20 cellular contexts compared by ENCODE assay signal in the genomic region with DNA sequence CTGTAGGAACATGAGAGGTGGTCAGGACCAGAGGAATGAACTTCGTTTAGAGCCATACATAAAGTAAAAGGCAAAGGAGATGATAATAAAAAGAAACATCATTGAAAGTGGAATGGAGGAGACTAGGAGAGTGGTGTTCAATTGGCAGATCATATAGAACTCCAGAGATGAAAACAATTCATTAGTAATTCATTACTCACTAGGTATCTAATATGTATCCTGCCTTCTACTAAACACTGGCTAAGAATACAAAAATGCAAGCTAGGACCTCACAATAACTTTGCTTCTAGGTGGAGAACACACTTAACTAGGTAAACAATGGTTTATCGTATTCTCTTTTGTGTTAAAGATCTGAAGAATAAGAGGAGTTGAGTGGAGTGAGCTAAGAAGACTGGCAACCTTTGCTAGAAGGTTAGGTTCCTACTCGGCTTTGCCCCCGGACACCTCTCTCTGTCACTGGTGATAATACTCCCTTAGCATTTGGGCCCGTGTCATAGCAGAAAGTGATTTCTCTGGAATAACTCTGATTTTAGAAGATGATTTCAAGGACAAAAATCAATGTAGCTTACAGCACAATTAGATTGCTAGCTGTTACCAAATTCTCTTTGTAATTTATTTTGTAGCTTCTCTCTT.
A peak's percentile ranks its signal among the peaks of the same experiment; 100 is the strongest.
DNase-seq lines count a peak whose midpoint lies in the region; ATAC-seq and TF ChIP-seq lines count a peak whose summit lies in the region.
"Had no signal": no experiment of that assay in that cellular context is flagged by ENCODE, and none has a peak within 500 bp of the region (broad histone marks: within the 10 kb centered on the region; RNA-seq: fewer than 3 reads in every experiment).

No MANE protein-coding gene starts in this region.

- H3K9ac ChIP-seq in GM23248: no peak overlapping the region

- ATAC-seq in Panc1 (peak; percentile 55; the same call in 1 of the 2 replicates), esophagus mucosa (peak; percentile 28), HG03520 (IDR thresholded peaks at IDR 0.05; ENCODE audit: unreplicated experiment) (no peak), HG03095 (IDR thresholded peaks at IDR 0.05; ENCODE audit: unreplicated experiment) (no peak), HG02970 (IDR thresholded peaks at IDR 0.05; ENCODE audit: low FRiP score, unreplicated experiment) (no peak)
- ATAC-seq: GM23338 had no signal

- POLR2A ChIA-PET in Panc1 (lab: Charles Lee): interaction anchor here (0.6 kb wide), 1 partner anchor 116 kb away, joined by 3 read pairs; no protein-coding TSS in a partner anchor

- CTCF ChIA-PET in Panc1 (lab: Charles Lee): no interaction called here

- DNase-seq in GM23248 (no peak), Panc1 (ENCODE audit: low read depth, low spot score) (no peak), foreskin fibroblast (no peak)
- DNase-seq: DMS 273 treated with DMSO at 0.1 percent for 48 hours, DND-41, GDM1, Karpas-422, MG63, NCI-H1092 treated with DMSO at 0.1 percent for 48 hours, NCI-H1694, NCI-H748 treated with DMSO at 0.1 percent for 48 hours, OCI-M1, T-helper 1 cell had no signal

- H3K4me1 ChIP-seq in GM23248 (ENCODE audit: insufficient read depth): peaks cover 29% of the 10 kb centered on the region
- H3K4me1 ChIP-seq in Panc1 (ENCODE audit: control insufficient read depth, insufficient read depth, low read length): peaks cover 72% of the 10 kb centered on the region

- H3K27ac ChIP-seq in GM23248: no peak overlapping the region
- H3K27ac ChIP-seq in Panc1 (ENCODE audit: low read length): peak overlapping the region; percentile 94
- H3K27ac ChIP-seq: HL-60, RWPE1 had no signal

- no TSS peak for BruUV-seq in Panc1 (replicated peaks; lab: Mats Ljungman, UMichigan)

- H4K20me1 ChIP-seq in GM23248 (ENCODE audit: insufficient read depth): no peaks in the 10 kb centered on the region

- H3K27me3 ChIP-seq in GM23248 (replicated peaks; ENCODE audit: insufficient read depth): no peaks in the 10 kb centered on the region
- H3K27me3 ChIP-seq in Panc1 (ENCODE audit: control insufficient read depth, insufficient read depth, low read length): no peaks in the 10 kb centered on the region
- H3K27me3 ChIP-seq: MG63 had no signal

- H3F3A ChIP-seq in GM23248 (ENCODE audit: insufficient read depth): peaks cover 28% of the 10 kb centered on the region

- TF ChIP-seq CTCF in Panc1 (IDR thresholded peaks at IDR 0.05) (no peak), foreskin fibroblast (IDR thresholded peaks at IDR 0.05; ENCODE audit: low read depth, low read length) (no peak)

- no peaks in the 10 kb centered on the region for H3K9me3 ChIP-seq in GM23248 (ENCODE audit: low read depth)
- H3K9me3 ChIP-seq in Panc1 (ENCODE audit: control insufficient read depth, insufficient read depth, low read depth, low read length): no peaks in the 10 kb centered on the region
- H3K9me3 ChIP-seq: MG63 had no signal

- H3K4me2 ChIP-seq in GM23248 (ENCODE audit: unreplicated experiment): peak overlapping the region; percentile 18
- H3K4me2 ChIP-seq: GM23338 had no signal

- H2AFZ ChIP-seq in GM23248: peak overlapping the region; percentile 49
- H2AFZ ChIP-seq: GM23338 had no signal

- H3K9me2 ChIP-seq in GM23248 (ENCODE audit: insufficient read depth): no peaks in the 10 kb centered on the region

- intact Hi-C loops in Panc1 (cut with micrococcal nuclease; ENCODE audit: unreplicated experiment): no loop called here

- H3K36me3 ChIP-seq in GM23248 (ENCODE audit: low read depth) (no peaks in the 10 kb centered on the region; the same call in 1 of the 2 replicates), Panc1 (ENCODE audit: control insufficient read depth, insufficient read depth, low read length) (no peaks in the 10 kb centered on the region)
- H3K36me3 ChIP-seq: MG63 had no signal

- no peak overlapping the region for H3K4me3 ChIP-seq in GM23248
- peak overlapping the region in 1 of 2 experiments; percentile 15; a peak in 2 of 4 replicates for H3K4me3 ChIP-seq in Panc1 (ENCODE audit: low read depth in 2 of 2, low read length in 2 of 2)
- no peak overlapping the region for H3K4me3 ChIP-seq in foreskin fibroblast (ENCODE audit: low read depth in 1 of 2, low read length in 2 of 2)
- H3K4me3 ChIP-seq: GM23338, MG63 had no signal

- peaks cover 63% of the 10 kb centered on the region for H3K79me2 ChIP-seq in GM23248 (ENCODE audit: insufficient read depth)

- 77 to 82% methylated on average over 5 of the region's 5 CpGs for WGBS in GM23248 (ENCODE audit: low coverage in 1 of 2, low lambda C conversion rate in 2 of 2, missing lambda C conversion rate in 2 of 2), 2 experiments

- in situ Hi-C loops in GM23248 (cut with MboI) (no loop called here), Panc1 (cut with HindIII; ENCODE audit: low pct_unique_long_range_greater_than_20kb, low sequenced_read_pairs) (no loop called here)

Comparison
In these comparisons a context has a peak if more than half of its experiments do, and no peak if none do; other contexts are left out.
1. ATAC-seq: peak in Panc1 (single experiment) and esophagus mucosa (single experiment); none in HG03520 (single experiment), HG03095 (single experiment) and HG02970 (single experiment).